In genomic region chr4:41990029-41990382, GRCh38 we compare ENCODE assay signal across 8 cellular contexts. TPM values are rescaled to one million over a fixed set of nuclear protein-coding genes. Genes with fewer than 3 reads are reported as not detected.
DNase-seq lines count a peak whose midpoint lies in the region; ATAC-seq and TF ChIP-seq lines count a peak whose summit lies in the region.

No MANE protein-coding gene starts in this region.

- H3K36me3 ChIP-seq in RWPE2 (ENCODE audit: low read depth) = peaks cover 5% of the 10 kb centered on the region; the same call in 1 of the 2 replicates

- H3K4me1 ChIP-seq in RWPE2 (ENCODE audit: insufficient read depth, poor library complexity, severe bottlenecking) = peaks cover 11% of the 10 kb centered on the region

- H3K36me3 Mint-ChIP-seq in progenitor cell of endocrine pancreas (ENCODE audit: insufficient read depth) = no peaks in the 10 kb centered on the region

- H3K4me3 Mint-ChIP-seq in progenitor cell of endocrine pancreas (ENCODE audit: low read depth) = peak overlapping the region; percentile 96

- peak overlapping the region; percentile 86 for H3K4me3 ChIP-seq in RWPE2 (ENCODE audit: severe bottlenecking)
- H3K4me3 ChIP-seq in fibroblast of villous mesenchyme (ENCODE audit: low read depth, low read length) = peak overlapping the region; percentile 86

- no peak for TF ChIP-seq CTCF in RWPE2 (IDR thresholded peaks at IDR 0.05; ENCODE audit: poor library complexity, severe bottlenecking)
- no peak for TF ChIP-seq CTCF in fibroblast of villous mesenchyme (IDR thresholded peaks at IDR 0.05; ENCODE audit: insufficient read depth, low read depth, low read length)
- no peak for TF ChIP-seq CTCF in progenitor cell of endocrine pancreas (IDR thresholded peaks at IDR 0.05; ENCODE audit: unreplicated experiment)

- ATAC-seq in GM18870 (IDR thresholded peaks at IDR 0.05; ENCODE audit: unreplicated experiment) (peak; percentile 8), HG02678 (IDR thresholded peaks at IDR 0.05; ENCODE audit: unreplicated experiment) (peak; percentile 8), RWPE2 (ENCODE audit: low read depth) (peak; percentile 13)

- DNase-seq in RWPE2 (ENCODE audit: low spot score) (no peak), fibroblast of villous mesenchyme (ENCODE audit: low read depth) (no peak), progenitor cell of endocrine pancreas (ENCODE audit: low spot score, unreplicated experiment) (no peak), NOMO-1 treated with DMSO at 0.1 percent for 48 hours (lab: John Stamatoyannopoulos, UW; ENCODE audit: unreplicated experiment) (no peak), COR-L47 (lab: John Stamatoyannopoulos, UW) (no peak)
- no peak for DNase-seq in stimulated activated CD4-positive, alpha-beta T cell treated with anti-CD3 and anti-CD28 coated beads, Interleukin-4, amount 100 ng/mL, for 1 hour

- no peaks in the 10 kb centered on the region for H3K27me3 Mint-ChIP-seq in progenitor cell of endocrine pancreas

- peak overlapping the region; percentile 97 for H3K27ac Mint-ChIP-seq in progenitor cell of endocrine pancreas

- H3K9me3 Mint-ChIP-seq in progenitor cell of endocrine pancreas (ENCODE audit: low read depth) = no peaks in the 10 kb centered on the region

- H3K27me3 ChIP-seq in RWPE2 (ENCODE audit: insufficient read depth, poor library complexity, severe bottlenecking) = no peaks in the 10 kb centered on the region

- no peaks in the 10 kb centered on the region for H3K9me3 ChIP-seq in RWPE2 (ENCODE audit: severe bottlenecking)

- peak overlapping the region; percentile 42 for H3K27ac ChIP-seq in RWPE2 (ENCODE audit: poor library complexity, severe bottlenecking)

- H3K4me1 Mint-ChIP-seq in progenitor cell of endocrine pancreas (ENCODE audit: low read depth) = peaks cover 15% of the 10 kb centered on the region

RNA-seq across cellular contexts. Expression of gene SLC30A9, which starts 0.3 kb away (rescaled TPM):
- total RNA-seq in fibroblast of villous mesenchyme (72.5 and 85.9 TPM in 2 replicates), progenitor cell of endocrine pancreas (67.3 and 67.9 TPM in 2 replicates)

RNA-seq across cellular contexts. Expression of gene DCAF4L1, which starts 8.4 kb away (rescaled TPM):
- total RNA-seq in fibroblast of villous mesenchyme (under 0.01 TPM in 2 replicates), progenitor cell of endocrine pancreas (0.17 and 0.20 TPM in 2 replicates)

RNA-seq across cellular contexts. Expression of gene TMEM33, which starts 54.8 kb away (rescaled TPM):
- total RNA-seq in fibroblast of villous mesenchyme = 48.3 and 58.7 TPM in 2 replicates
- 63.7 and 65.9 TPM in 2 replicates for total RNA-seq in progenitor cell of endocrine pancreas
